ENCODE assay signal across 8 cellular contexts in genomic region chr1:36463773-36464604, GRCh38. TPM values are rescaled to one million over a fixed set of nuclear protein-coding genes. Genes with fewer than 3 reads are reported as not detected.
A peak's percentile ranks its signal among the peaks of the same experiment; 100 is the strongest.
DNase-seq lines count a peak whose midpoint lies in the region; ATAC-seq and TF ChIP-seq lines count a peak whose summit lies in the region.

MRPS15 (minus strand) TSS chr1:36464384; CDS start chr1:36464275, 109 bp downstream.

- H3K27me3 ChIP-seq in IMR-90 (ENCODE audit: control insufficient read depth, insufficient read depth, low read length): no peaks in the 10 kb centered on the region

- peak within 1 kb of the TSS; percentile 56 for H2BK5ac ChIP-seq in IMR-90 (ENCODE audit: low read depth, low read length, poor library complexity, severe bottlenecking)

- peak within 1 kb of the TSS; percentile 69; the same call in 1 of the 2 replicates for H3K23ac ChIP-seq in IMR-90 (ENCODE audit: low read depth, low read length)

- peak within 1 kb of the TSS; percentile 94 for H3K9ac ChIP-seq in IMR-90 (ENCODE audit: low read depth, low read length)

- no peak for TF ChIP-seq RAD21 in IMR-90 (IDR thresholded peaks at IDR 0.05; ENCODE audit: low read length)

- H3K9me1 ChIP-seq in IMR-90 (ENCODE audit: insufficient read depth, low read length): peaks cover 11% of the 10 kb centered on the region

- peak within 1 kb of the TSS; percentile 94 for H4K5ac ChIP-seq in IMR-90 (ENCODE audit: low read depth, low read length)

- peak within 1 kb of the TSS; percentile 95 for H2AK5ac ChIP-seq in IMR-90 (ENCODE audit: low read depth, low read length)

- peaks cover 13 to 26% of the 10 kb centered on the region in 2 experiments; a peak in 3 of 4 replicates for H3K79me1 ChIP-seq in IMR-90 (ENCODE audit: low read depth in 1 of 2, low read length in 2 of 2)

- intact Hi-C loops in IMR-90 (cut with micrococcal nuclease) (no loop called here), mucosa of descending colon (cut with DNase I, micrococcal nuclease) (no loop called here)

- peak within 1 kb of the TSS; percentile 71; the same call in 1 of the 2 replicates for H3K56ac ChIP-seq in IMR-90 (ENCODE audit: extremely low read depth, insufficient read depth, low read length)

- peak within 1 kb of the TSS; percentile 92 for H2AK9ac ChIP-seq in IMR-90 (replicated peaks; ENCODE audit: low read depth, low read length, poor library complexity)

- peak within 1 kb of the TSS; percentile 86 for H3K4ac ChIP-seq in IMR-90 (ENCODE audit: low read depth, low read length)

- H4K20me1 ChIP-seq in IMR-90 (ENCODE audit: insufficient read depth, low read length): no peaks in the 10 kb centered on the region

- H3K18ac ChIP-seq in IMR-90 (ENCODE audit: low read depth, low read length): peak within 1 kb of the TSS; percentile 68

- H3K4me1 ChIP-seq in IMR-90 (ENCODE audit: control insufficient read depth, insufficient read depth, low read length) (peaks cover 6% of the 10 kb centered on the region), mucosa of descending colon (ENCODE audit: low read depth) (peaks cover 7% of the 10 kb centered on the region)

- peak within 1 kb of the TSS; percentile 90 for H3K14ac ChIP-seq in IMR-90 (replicated peaks; ENCODE audit: low read depth, low read length)

- ATAC-seq in GM21528 (IDR thresholded peaks at IDR 0.05; ENCODE audit: low FRiP score, unreplicated experiment) (peak; percentile 90), IMR-90 (ENCODE audit: low read depth) (peak; percentile 98), mucosa of descending colon (peak; percentile 99)

- TF ChIP-seq POLR2A in IMR-90 (IDR thresholded peaks at IDR 0.05; ENCODE audit: low read depth, low read length): peak; percentile 77

- peak within 1 kb of the TSS; percentile 82 for H4K91ac ChIP-seq in IMR-90 (ENCODE audit: insufficient read depth, low read depth, low read length)

- H3K4me3 ChIP-seq in IMR-90 (ENCODE audit: insufficient read depth, low read depth, low read length) (peak within 1 kb of the TSS; percentile 90), epithelial cell of esophagus (ENCODE audit: low read length) (peak within 1 kb of the TSS; percentile 97), mucosa of descending colon (peak within 1 kb of the TSS; percentile 85)

- H4K8ac ChIP-seq in IMR-90 (ENCODE audit: low read depth in 2 of 2, low read length in 2 of 2): peak within 1 kb of the TSS; percentile 94 to 95

- H3K4me2 ChIP-seq in IMR-90 (ENCODE audit: low read depth, low read length): peak within 1 kb of the TSS; percentile 95

- H2BK20ac ChIP-seq in IMR-90 (ENCODE audit: low read depth, low read length): 0 out of 2 replicates have a peak within 1 kb of the TSS, but pooled peaks have one; percentile 18

- H3K27ac ChIP-seq in IMR-90 (ENCODE audit: insufficient read depth, low read length): peak within 1 kb of the TSS; percentile 82

- peak within 1 kb of the TSS; percentile 41; the same call in 1 of the 3 replicates for H2BK15ac ChIP-seq in IMR-90 (ENCODE audit: low read depth, low read length)

- TF ChIP-seq CTCF in IMR-90 (conservative IDR thresholded peaks at IDR 0.05; ENCODE audit: low read depth, low read length) (no peak), epithelial cell of esophagus (IDR thresholded peaks at IDR 0.05; ENCODE audit: insufficient read depth, low read depth, low read length, missing control alignments) (no peak), mucosa of descending colon (IDR thresholded peaks at IDR 0.05) (no peak)

- peak within 1 kb of the TSS; percentile 49 for H2BK120ac ChIP-seq in IMR-90 (ENCODE audit: low read depth, low read length)

- DNase-seq in DMS 273 (lab: John Stamatoyannopoulos, UW; ENCODE audit: unreplicated experiment) (peak; percentile 98), IMR-90 (peak; percentile 95), OCI-M1 (lab: John Stamatoyannopoulos, UW) (peak; percentile 97), activated T-cell treated with anti-CD3 and anti-CD28 coated beads for 4 hours (peak; percentile 96), epithelial cell of esophagus (ENCODE audit: low read depth) (peak; percentile 95), mucosa of descending colon (peak; percentile 96 to 98 (median 97))
- DNase-seq in stimulated activated CD8-positive, alpha-beta memory T cell treated with anti-CD3 and anti-CD28 coated beads, Interleukin-4, amount 100 ng/mL, for 24 hours (ENCODE audit: low read depth): peak; percentile 93

- POLR2A ChIA-PET in IMR-90 (lab: Charles Lee; ENCODE audit: unreplicated experiment): no interaction called here

- BruUV-seq in IMR-90 (replicated peaks; lab: Mats Ljungman, UMichigan): no TSS peak

- dilution Hi-C loops in IMR-90 (cut with HindIII; ENCODE audit: low sequenced_read_pairs, unreplicated experiment): no loop called here

- CTCF ChIA-PET in IMR-90 (lab: Yijun Ruan, JAX): interaction anchor here (0.5 kb wide), 1 partner anchor 62 kb away, joined by 4 read pairs; no protein-coding TSS in a partner anchor

- 1% methylated on average over 55 of the region's 66 CpGs; no CpG with 5 or more reads in 1 of the 2 experiments for WGBS in IMR-90 (ENCODE audit: extremely low coverage in 2 of 2, insufficient read length in 1 of 2), 2 experiments

- in situ Hi-C loops in IMR-90 (cut with MboI; ENCODE audit: low sequenced_read_pairs): loop anchor here (25.0 kb wide), 1 partner anchor 1548 kb away; the partner anchor contains the start of genes FHL3 and UTP11

- H3K9me3 ChIP-seq in IMR-90 (ENCODE audit: control insufficient read depth, insufficient read depth, low read length) (no peaks in the 10 kb centered on the region), mucosa of descending colon (no peaks in the 10 kb centered on the region)

- H3K36me3 ChIP-seq in IMR-90 (ENCODE audit: control insufficient read depth, insufficient read depth, low read length) (peaks cover 24% of the 10 kb centered on the region), mucosa of descending colon (ENCODE audit: low read depth) (no peaks in the 10 kb centered on the region)

- H2AFZ ChIP-seq in IMR-90 (replicated peaks; ENCODE audit: low read length, poor library complexity): peak within 1 kb of the TSS; percentile 90

TF ChIP-seq in IMR-90, 13 proteins besides CTCF, POLR2A, EP300 and RAD21:
- TF ChIP-seq MAZ (IDR thresholded peaks at IDR 0.05; ENCODE audit: borderline replicate concordance, low read depth, low read length) (peak; percentile 25; the same call in 1 of the 2 replicates), CEBPB (IDR thresholded peaks at IDR 0.05; ENCODE audit: low read depth, low read length) (peak; percentile 100), MAFK (IDR thresholded peaks at IDR 0.05; ENCODE audit: low read depth, low read length) (no peak), USF2 (IDR thresholded peaks at IDR 0.05; ENCODE audit: low read depth, low read length) (peak; percentile 80), SMC3 (IDR thresholded peaks at IDR 0.05; ENCODE audit: low read depth, low read length) (no peak), RCOR1 (IDR thresholded peaks at IDR 0.05; ENCODE audit: insufficient replicate concordance, low read length) (no peak), MXI1 (IDR thresholded peaks at IDR 0.05; ENCODE audit: borderline replicate concordance, low read depth, low read length) (peak; percentile 95), RFX5 (IDR thresholded peaks at IDR 0.05; ENCODE audit: low read depth, low read length) (no peak), BHLHE40 (IDR thresholded peaks at IDR 0.05; ENCODE audit: low read depth, low read length) (peak; percentile 98), ELK1 (IDR thresholded peaks at IDR 0.05; ENCODE audit: borderline replicate concordance, low read depth, low read length) (no peak), CHD1 (IDR thresholded peaks at IDR 0.05; ENCODE audit: low read depth, low read length) (no peak), NFE2L2 (IDR thresholded peaks at IDR 0.05; ENCODE audit: low read depth, low read length) (0 out of 2 replicates have a peak, but pooled peaks have one; percentile 18), FOS (IDR thresholded peaks at IDR 0.05; ENCODE audit: low read depth, low read length) (peak; percentile 71)

RNA-seq across cellular contexts. Expression of gene MRPS15, which starts in this region (rescaled TPM):
- total RNA-seq in IMR-90 (2012; rRNA removed) (46.1 and 64.7 TPM in 2 replicates), mucosa of descending colon (10 to 100 TPM; 48.4 to 59.4 (median 54.9) TPM)
- 66.0 and 77.9 TPM in 2 replicates for polyA plus RNA-seq in IMR-90 (2012; rRNA removed)
- 50.4 and 62.7 TPM in 2 replicates for polyA plus RNA-seq in IMR-90 (2012; cell fraction: cytosol; rRNA removed)
- 17.4 and 42.5 TPM in 2 replicates for polyA plus RNA-seq in IMR-90 (2012; cell fraction: nucleus; rRNA removed; ENCODE audit: low replicate concordance)

Comparison
In these comparisons a context has a peak if more than half of its experiments do, and no peak if none do; other contexts are left out.
1. Peak in every context shown above with its lines: DNase-seq, ATAC-seq, H3K4me3 ChIP-seq and H3K27ac ChIP-seq.